1 cellular context compared by ENCODE assay signal in genomic region chr4:114108869-114109268, GRCh38.
TF ChIP-seq lines count a peak whose summit lies in the region.

No MANE protein-coding gene starts in this region.

TF ChIP-seq in SK-N-SH, 30 proteins besides CTCF, POLR2A, EP300 and RAD21 (continued from another document):
- TF ChIP-seq PBX3 (IDR thresholded peaks at IDR 0.05) (peak; percentile 60), REST (IDR thresholded peaks at IDR 0.05; ENCODE audit: low read depth, low read length) (no peak), USF1 (IDR thresholded peaks at IDR 0.05; ENCODE audit: borderline replicate concordance, low read depth) (no peak), CHD2 (IDR thresholded peaks at IDR 0.05; ENCODE audit: low read length, partially characterized antibody) (no peak), POLR2AphosphoS5 (IDR thresholded peaks at IDR 0.05; ENCODE audit: low read depth, low read length) (0 out of 2 replicates have a peak, but pooled peaks have one; percentile 36)
